ENCODE assay signal across 10 cellular contexts in the genomic region with DNA sequence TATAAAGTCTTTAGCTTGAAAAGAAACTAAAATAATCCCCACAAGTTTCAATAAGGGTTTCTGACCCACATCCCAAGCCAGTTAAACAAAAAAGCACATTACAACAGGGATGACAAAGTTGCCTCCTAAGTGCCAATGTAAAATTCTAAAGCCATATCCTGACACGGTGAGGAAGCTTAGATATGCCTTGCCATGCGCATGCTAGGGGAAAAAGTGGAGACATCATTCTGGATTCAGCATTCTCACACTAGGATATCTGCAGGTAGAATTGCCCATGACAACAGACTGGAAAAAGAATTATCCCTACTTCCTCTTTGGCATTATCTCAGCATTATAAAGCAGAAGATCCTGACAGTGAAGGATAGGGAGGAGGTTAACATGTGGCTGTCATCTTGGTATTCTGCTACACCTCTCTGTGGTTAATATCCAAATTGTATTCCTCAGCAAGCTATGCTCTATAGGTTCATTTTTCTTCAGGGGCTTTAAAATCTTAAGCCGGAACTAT. TPM values are rescaled to one million over a fixed set of nuclear protein-coding genes. Genes with fewer than 3 reads are reported as not detected.
DNase-seq lines count a peak whose midpoint lies in the region; ATAC-seq and TF ChIP-seq lines count a peak whose summit lies in the region.
"Had no signal": no experiment of that assay in that cellular context is flagged by ENCODE, and none has a peak within 500 bp of the region (broad histone marks: within the 10 kb centered on the region; RNA-seq: fewer than 3 reads in every experiment).

No MANE protein-coding gene starts in this region.

- no peak overlapping the region for H3K4me3 Mint-ChIP-seq in activated naive CD8-positive, alpha-beta T cell treated with anti-CD3 and anti-CD28 coated beads, Interleukin-2, amount 50 U/mL, for 24 hours

- TF ChIP-seq CTCF in lower lobe of right lung (IDR thresholded peaks at IDR 0.05) (no peak), omental fat pad (IDR thresholded peaks at IDR 0.05) (no peak)

- peaks cover 34% of the 10 kb centered on the region for H3K36me3 Mint-ChIP-seq in activated naive CD8-positive, alpha-beta T cell treated with anti-CD3 and anti-CD28 coated beads, Interleukin-2, amount 50 U/mL, for 24 hours (ENCODE audit: low read depth)

- peaks cover 9% of the 10 kb centered on the region for H3K27me3 Mint-ChIP-seq in activated naive CD8-positive, alpha-beta T cell treated with anti-CD3 and anti-CD28 coated beads, Interleukin-2, amount 50 U/mL, for 24 hours

- H3K9me3 ChIP-seq in right cardiac atrium (ENCODE audit: control insufficient read depth, low read length) (no peaks in the 10 kb centered on the region), lower lobe of right lung (no peaks in the 10 kb centered on the region)

- intact Hi-C loops in right cardiac atrium (cut with DNase I), result loop anchor here in 3 of 4 donors (5.0 to 10.0 kb wide), 4 partner anchors 113 to 295 kb away; no protein-coding TSS in a partner anchor
- intact Hi-C loops in Right ventricle myocardium superior (cut with DNase I), result no loop called here
- intact Hi-C loops in lower lobe of right lung (cut with DNase I), result no loop called here

- H3K4me1 ChIP-seq in right cardiac atrium (ENCODE audit: control insufficient read depth, insufficient read depth, low read length) (peaks cover 3% of the 10 kb centered on the region), lower lobe of right lung (peaks cover 52% of the 10 kb centered on the region)

- peaks cover 35% of the 10 kb centered on the region for H3K36me3 ChIP-seq in lower lobe of right lung

- H3K4me3 ChIP-seq in right cardiac atrium (ENCODE audit: low read length) (peak overlapping the region; percentile 60), lower lobe of right lung (peak overlapping the region; percentile 89)

- H3K9me3 Mint-ChIP-seq in activated naive CD8-positive, alpha-beta T cell treated with anti-CD3 and anti-CD28 coated beads, Interleukin-2, amount 50 U/mL, for 24 hours, result no peaks in the 10 kb centered on the region

- peak overlapping the region; percentile 58 for H3K27ac Mint-ChIP-seq in activated naive CD8-positive, alpha-beta T cell treated with anti-CD3 and anti-CD28 coated beads, Interleukin-2, amount 50 U/mL, for 24 hours

- DNase-seq in right cardiac atrium (no peak), Right ventricle myocardium superior (no peak), lower lobe of right lung (no peak), DMS 273 (lab: John Stamatoyannopoulos, UW; ENCODE audit: unreplicated experiment) (no peak), omental fat pad (ENCODE audit: low spot score) (no peak), NCI-H510A treated with DMSO at 0.1 percent for 48 hours (lab: John Stamatoyannopoulos, UW) (no peak)
- no peak for DNase-seq in activated naive CD8-positive, alpha-beta T cell treated with anti-CD3 and anti-CD28 coated beads, Interleukin-2, amount 50 U/mL, for 24 hours
- DNase-seq: activated CD8-positive, alpha-beta memory T cell treated with anti-CD3 and anti-CD28 coated beads, Interleukin-2, amount 50 U/mL, for 4 hours; NCI-H446 treated with DMSO at 0.1 percent for 48 hours had no signal

- H3K27ac ChIP-seq in right cardiac atrium (ENCODE audit: low read length), result peak overlapping the region; percentile 33
- H3K27ac ChIP-seq in lower lobe of right lung, result peak overlapping the region; percentile 99

- WGBS in right cardiac atrium, result 64% methylated on average over 3 of the region's 3 CpGs

- H3K4me1 Mint-ChIP-seq in activated naive CD8-positive, alpha-beta T cell treated with anti-CD3 and anti-CD28 coated beads, Interleukin-2, amount 50 U/mL, for 24 hours, result peaks cover 66% of the 10 kb centered on the region

- H3K27me3 ChIP-seq in right cardiac atrium (ENCODE audit: control insufficient read depth, insufficient read depth) (no peaks in the 10 kb centered on the region), lower lobe of right lung (ENCODE audit: low read depth) (no peaks in the 10 kb centered on the region)

- no peak for ATAC-seq in right cardiac atrium
- ATAC-seq in Right ventricle myocardium superior (ENCODE audit: poor library complexity), result no peak
- ATAC-seq in activated naive CD8-positive, alpha-beta T cell treated with anti-CD3 and anti-CD28 coated beads, Interleukin-2, amount 50 U/mL, for 24 hours, result no peak
- ATAC-seq in lower lobe of right lung, result no peak
- ATAC-seq in HG02840 (IDR thresholded peaks at IDR 0.05; ENCODE audit: low FRiP score, unreplicated experiment), result no peak
- ATAC-seq in omental fat pad (ENCODE audit: low FRiP score), result no peak

RNA-seq across cellular contexts. Expression of a gene that starts 4.9 kb away (rescaled TPM):
- total RNA-seq in right cardiac atrium, result 10 to 100 TPM; 18.6 to 27.8 (median 24.1) TPM
- polyA plus RNA-seq in right cardiac atrium, result 18.5 TPM
- 26.7 TPM for total RNA-seq in Right ventricle myocardium superior
- 196 TPM for total RNA-seq in lower lobe of right lung
- total RNA-seq in omental fat pad, result 100 to 1,000 TPM; 201 to 329 (median 213) TPM

Comparison
In these comparisons a context has a peak if more than half of its experiments do, and no peak if none do; other contexts are left out.
1. intact Hi-C loops: an anchor here in right cardiac atrium (5.0 to 10.0 kb wide); none called in Right ventricle myocardium superior and lower lobe of right lung.